Comparison of ENCODE assay signal across 16 cellular contexts in the genomic region with DNA sequence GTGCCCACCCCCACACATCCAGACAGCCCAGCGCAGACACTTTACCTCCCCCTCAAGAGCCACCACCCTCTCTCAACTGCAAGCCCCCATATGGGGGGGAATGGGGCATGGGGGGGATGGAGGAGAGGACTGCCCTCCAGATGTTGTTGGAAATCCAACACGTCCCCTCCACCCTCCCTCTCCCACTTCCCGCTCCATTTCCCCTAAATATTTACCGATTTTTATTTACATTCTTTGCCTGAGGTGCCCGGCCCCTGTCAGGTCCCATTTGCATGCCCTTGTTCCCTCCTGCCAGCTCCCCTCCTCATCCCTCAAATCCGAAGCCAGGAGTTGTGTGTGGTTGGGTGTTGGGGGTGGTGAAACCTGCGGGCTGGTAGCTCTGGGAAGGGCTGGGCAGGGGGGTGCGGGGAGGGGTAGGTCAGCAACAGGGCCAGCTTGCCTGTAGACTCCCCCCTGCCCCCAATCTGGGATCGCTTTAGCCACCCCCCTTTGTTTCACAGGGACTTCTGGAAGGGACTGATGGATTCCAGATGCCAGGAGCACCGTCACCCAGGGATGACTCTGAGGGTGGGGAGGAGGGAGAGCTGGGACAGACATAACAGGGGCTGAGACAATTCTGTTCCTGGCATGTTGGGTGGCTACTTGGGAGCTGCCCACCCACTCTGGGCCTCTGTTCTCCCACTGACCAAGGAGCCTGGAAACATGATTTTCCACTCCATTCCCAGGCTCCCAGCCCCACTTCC. TPM values are rescaled to one million over a fixed set of nuclear protein-coding genes. Genes with fewer than 3 reads are reported as not detected.
"Had no signal": no experiment of that assay in that cellular context is flagged by ENCODE, and none has a peak within 500 bp of the region (broad histone marks: within the 10 kb centered on the region; RNA-seq: fewer than 3 reads in every experiment).

No MANE protein-coding gene starts in this region.

- H3K36me3 ChIP-seq: colonic mucosa, gastrocnemius medialis, prostate gland, sigmoid colon, transverse colon, WERI-Rb-1 had no signal

- H3K27ac Mint-ChIP-seq: activated CD8-positive, alpha-beta T cell treated with anti-CD3 and anti-CD28 coated beads, Interleukin-2, amount 10 ng/mL, durations not matched to agents 7 days and 5 days; naive B cell had no signal

- H3K9me3 ChIP-seq: colonic mucosa, gastrocnemius medialis, prostate gland, sigmoid colon, transverse colon had no signal

- H3K36me3 Mint-ChIP-seq: naive B cell had no signal

- H3K27me3 ChIP-seq: gastrocnemius medialis had no signal

- H3K4me3 ChIP-seq: colonic mucosa, gastrocnemius medialis, prostate gland, sigmoid colon, transverse colon had no signal

- H3K4me1 ChIP-seq: colonic mucosa, gastrocnemius medialis, prostate gland, sigmoid colon, transverse colon had no signal

- H3K27ac ChIP-seq: colonic mucosa, gastrocnemius medialis, prostate gland, transverse colon, WERI-Rb-1 had no signal

- DNase-seq: activated CD4-positive, alpha-beta T cell treated with anti-CD3 and anti-CD28 coated beads for 4 hours; activated CD8-positive, alpha-beta memory T cell treated with anti-CD3 and anti-CD28 coated beads, Interleukin-2, amount 50 U/mL, for 48 hours; activated CD8-positive, alpha-beta T cell treated with anti-CD3 and anti-CD28 coated beads, Interleukin-2, amount 10 ng/mL, durations not matched to agents 7 days and 5 days; activated naive CD4-positive, alpha-beta T cell treated with Interleukin-2 at 50 U/mL for 16 hours; colonic mucosa; gastrocnemius medialis; midbrain; naive B cell; sigmoid colon; stimulated activated CD4-positive, alpha-beta T cell treated with anti-CD3 and anti-CD28 coated beads, Interleukin-2, amount 100 ng/mL, for 24 hours; stimulated activated naive CD4-positive, alpha-beta T cell; substantia nigra; transverse colon; WERI-Rb-1 had no signal

- ATAC-seq: activated CD8-positive, alpha-beta T cell treated with anti-CD3 and anti-CD28 coated beads, Interleukin-2, amount 10 ng/mL, durations not matched to agents 7 days and 5 days; gastrocnemius medialis had no signal

- H3K4me1 Mint-ChIP-seq: naive B cell had no signal

- H3K9me3 Mint-ChIP-seq: naive B cell had no signal

- H3K4me3 Mint-ChIP-seq: activated CD8-positive, alpha-beta T cell treated with anti-CD3 and anti-CD28 coated beads, Interleukin-2, amount 10 ng/mL, durations not matched to agents 7 days and 5 days; naive B cell had no signal

RNA-seq across cellular contexts. Expression of a gene that starts 39.7 kb away (rescaled TPM):
- total RNA-seq: endothelial cell of umbilical vein had no signal
- polyA plus RNA-seq: endothelial cell of umbilical vein had no signal
